8 cellular contexts compared by ENCODE assay signal in the genomic region with DNA sequence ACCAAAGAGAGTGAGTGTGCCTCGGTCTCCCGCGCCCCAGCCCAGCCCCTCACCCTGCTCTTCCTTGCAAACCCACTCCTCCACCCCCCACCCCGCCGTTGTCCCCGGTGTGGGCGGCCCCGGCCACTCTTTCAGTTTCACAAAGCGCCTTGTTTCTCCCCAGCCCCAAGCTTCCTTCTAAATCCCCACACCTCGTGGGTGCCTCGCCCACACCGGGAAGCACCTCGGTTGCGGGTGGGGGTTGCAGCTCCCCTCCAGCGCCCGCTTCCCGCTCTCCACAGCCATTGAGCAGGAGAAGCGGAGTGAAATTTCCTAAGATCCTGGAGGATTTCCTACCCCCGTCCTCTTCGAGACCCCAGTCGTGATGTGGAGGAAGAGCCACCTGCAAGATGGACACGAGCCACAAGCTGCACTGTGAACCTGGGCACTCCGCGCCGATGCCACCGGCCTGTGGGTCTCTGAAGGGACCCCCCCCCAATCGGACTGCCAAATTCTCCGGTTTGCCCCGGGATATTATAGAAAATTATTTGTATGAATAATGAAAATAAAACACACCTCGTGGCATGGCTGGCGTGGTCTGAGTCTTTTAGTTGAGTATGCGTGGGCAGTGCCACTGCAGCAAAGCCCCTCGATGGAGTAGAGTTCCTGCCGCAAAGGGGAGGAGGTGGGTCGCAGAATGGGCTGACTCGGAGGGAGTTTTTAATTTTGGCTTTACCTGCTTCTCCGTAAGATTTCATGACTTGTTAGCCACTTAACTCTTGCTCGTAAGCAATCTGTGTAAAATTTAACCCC. TPM values are rescaled to one million over a fixed set of nuclear protein-coding genes. Genes with fewer than 3 reads are reported as not detected.
DNase-seq lines count a peak whose midpoint lies in the region; ATAC-seq, FAIRE-seq and TF ChIP-seq lines count a peak whose summit lies in the region.

No MANE protein-coding gene starts in this region.

- H3K4me1 Mint-ChIP-seq in activated naive CD8-positive, alpha-beta T cell treated with anti-CD3 and anti-CD28 coated beads, Interleukin-2, amount 10 ng/mL, durations not matched to agents 7 days and 5 days, result peaks cover 68% of the 10 kb centered on the region

- POLR2A ChIA-PET in HEK293 (lab: Yijun Ruan, JAX), result interaction anchor here (0.6 to 4.7 kb wide), 14 partner anchors 11 to 710 kb away, joined by 3 to 38 read pairs (median 4); a partner anchor contains a TSS
- POLR2A ChIA-PET in activated naive CD8-positive, alpha-beta T cell treated with anti-CD3 and anti-CD28 coated beads, Interleukin-2, amount 10 ng/mL, durations not matched to agents 7 days and 5 days (lab: Charles Lee), result interaction anchor here (0.8 to 12.3 kb wide), 17 partner anchors 9 to 447 kb away, joined by 3 to 404 read pairs (median 16); a partner anchor contains a TSS

- peaks cover 5% of the 10 kb centered on the region for H3K4me1 ChIP-seq in HEK293 (ENCODE audit: control insufficient read depth, insufficient read depth, low read length)
- peaks cover 0 to 8% of the 10 kb centered on the region in 2 donors for H3K4me1 ChIP-seq in right atrium auricular region
- peaks cover 0 to 19% (median 10%) of the 10 kb centered on the region in 4 donors for H3K4me1 ChIP-seq in sigmoid colon

- WGBS in sigmoid colon, 2 donors, result 0% methylated on average over 38 of the region's 38 CpGs

- intact Hi-C loops in sigmoid colon (cut with DNase I), result loop anchor here (2.0 to 10.0 kb wide), 2 partner anchors 20 to 392 kb away; a partner anchor contains a TSS

- ATAC-seq in activated naive CD8-positive, alpha-beta T cell treated with anti-CD3 and anti-CD28 coated beads, Interleukin-2, amount 10 ng/mL, durations not matched to agents 7 days and 5 days (ENCODE audit: low read depth), result peak; percentile 2

- TF ChIP-seq POLR2A in sigmoid colon (IDR thresholded peaks at IDR 0.05), result no peak

- H3K27me3 ChIP-seq in right atrium auricular region (no peaks in the 10 kb centered on the region), sigmoid colon (no peaks in the 10 kb centered on the region)

- in situ Hi-C loops in GM13977 (cut with MboI; ENCODE audit: low pct_unique_long_range_greater_than_20kb, low sequenced_read_pairs, unreplicated experiment), result loop anchor here (25.0 kb wide), 1 partner anchor 381 kb away; no protein-coding TSS in a partner anchor

- H3K9me3 Mint-ChIP-seq in activated naive CD8-positive, alpha-beta T cell treated with anti-CD3 and anti-CD28 coated beads, Interleukin-2, amount 10 ng/mL, durations not matched to agents 7 days and 5 days, result peaks cover 12% of the 10 kb centered on the region

- DNase-seq in GM13977 (ENCODE audit: low spot score) (peak; percentile 59), NOMO-1 treated with DMSO at 0.1 percent for 48 hours (lab: John Stamatoyannopoulos, UW; ENCODE audit: unreplicated experiment) (peak; percentile 52), right atrium auricular region (ENCODE audit: low spot score) (peak; percentile 61), sigmoid colon (peak; percentile 74), HTR-8/SVneo (ENCODE audit: insufficient read length, low spot score) (no peak), NCI-H1436 treated with DMSO at 0.1 percent for 48 hours (lab: John Stamatoyannopoulos, UW) (no peak)
- peak; percentile 70 for DNase-seq in activated naive CD8-positive, alpha-beta T cell treated with anti-CD3 and anti-CD28 coated beads, Interleukin-2, amount 10 ng/mL, durations not matched to agents 7 days and 5 days

- no peak for TF ChIP-seq EP300 in sigmoid colon (IDR thresholded peaks at IDR 0.05)

- peak overlapping the region; percentile 98 for H3K4me3 Mint-ChIP-seq in activated naive CD8-positive, alpha-beta T cell treated with anti-CD3 and anti-CD28 coated beads, Interleukin-2, amount 10 ng/mL, durations not matched to agents 7 days and 5 days

- CTCF ChIA-PET in HEK293 (lab: Yijun Ruan, JAX), result interaction anchor here (0.5 to 3.5 kb wide), 7 partner anchors 12 to 394 kb away, joined by 3 to 24 read pairs (median 3); no protein-coding TSS in a partner anchor

- no peak for FAIRE-seq in HTR-8/SVneo (lab: Jason Lieb, UNC)

- H3K27me3 Mint-ChIP-seq in activated naive CD8-positive, alpha-beta T cell treated with anti-CD3 and anti-CD28 coated beads, Interleukin-2, amount 10 ng/mL, durations not matched to agents 7 days and 5 days, result no peaks in the 10 kb centered on the region

- H3K27ac ChIP-seq in HEK293 (ENCODE audit: extremely low read depth, low read depth, low read length) (peak overlapping the region; percentile 81), right atrium auricular region (peak overlapping the region; percentile 87 to 93), sigmoid colon (peak overlapping the region; percentile 84 to 98 (median 94))

- TF ChIP-seq CTCF in GM13977 (IDR thresholded peaks at IDR 0.05; ENCODE audit: extremely low read depth, insufficient read depth, missing control alignments), result no peak
- TF ChIP-seq CTCF in HEK293 (tag by site-specific recombination; IDR thresholded peaks at IDR 0.05), result no peak
- TF ChIP-seq CTCF in right atrium auricular region (IDR thresholded peaks at IDR 0.05), result no peak
- TF ChIP-seq CTCF in sigmoid colon (IDR thresholded peaks at IDR 0.05), result no peak

- peak overlapping the region; percentile 88 for H3K4me3 ChIP-seq in HEK293 (ENCODE audit: low read depth, low read length)
- peak overlapping the region; percentile 86 to 94 for H3K4me3 ChIP-seq in right atrium auricular region
- H3K4me3 ChIP-seq in sigmoid colon, result peak overlapping the region; percentile 77 to 99 (median 98)

- H3K9me3 ChIP-seq in HEK293 (ENCODE audit: control insufficient read depth, insufficient read depth, low read depth, low read length), result no peaks in the 10 kb centered on the region
- no peaks in the 10 kb centered on the region for H3K9me3 ChIP-seq in right atrium auricular region
- H3K9me3 ChIP-seq in sigmoid colon, result no peaks in the 10 kb centered on the region

- H3K36me3 ChIP-seq in HEK293 (ENCODE audit: control insufficient read depth in 2 of 2, insufficient read depth in 1 of 2, low read length in 2 of 2) (peaks cover 0 to 11% of the 10 kb centered on the region in 2 experiments; a peak in 2 of 3 replicates), right atrium auricular region (peaks cover 10% of the 10 kb centered on the region), sigmoid colon (no peaks in the 10 kb centered on the region)

- H3K27ac Mint-ChIP-seq in activated naive CD8-positive, alpha-beta T cell treated with anti-CD3 and anti-CD28 coated beads, Interleukin-2, amount 10 ng/mL, durations not matched to agents 7 days and 5 days, result peak overlapping the region; percentile 94

- peaks cover 49% of the 10 kb centered on the region for H3K36me3 Mint-ChIP-seq in activated naive CD8-positive, alpha-beta T cell treated with anti-CD3 and anti-CD28 coated beads, Interleukin-2, amount 10 ng/mL, durations not matched to agents 7 days and 5 days

TF ChIP-seq in HEK293, 187 proteins besides CTCF, POLR2A, EP300 and RAD21 (continues in another document):
- TF ChIP-seq ZNF544 (tag by site-specific recombination; IDR thresholded peaks at IDR 0.05) (no peak), ZNF792 (tag by site-specific recombination; IDR thresholded peaks at IDR 0.05) (no peak), ZNF658 (tag by site-specific recombination; IDR thresholded peaks at IDR 0.05) (no peak), ZNF747 (tag by site-specific recombination; IDR thresholded peaks at IDR 0.05) (0 out of 2 replicates have a peak, but pooled peaks have one; percentile 7), GLIS2 (tag by site-specific recombination; IDR thresholded peaks at IDR 0.05) (peak; percentile 8; the same call in 1 of the 2 replicates), ZNF311 (tag by site-specific recombination; IDR thresholded peaks at IDR 0.05; ENCODE audit: borderline replicate concordance) (no peak), ZFHX2 (tag by site-specific recombination; conservative IDR thresholded peaks at IDR 0.05) (peak; percentile 70), ZNF610 (tag by site-specific recombination; IDR thresholded peaks at IDR 0.05; ENCODE audit: borderline replicate concordance) (no peak), ZNF600 (tag by site-specific recombination; IDR thresholded peaks at IDR 0.05) (no peak), ZNF341 (tag by site-specific recombination; IDR thresholded peaks at IDR 0.05; ENCODE audit: low read depth) (no peak; the same call in 1 of the 2 replicates), OSR2 (tag by site-specific recombination; IDR thresholded peaks at IDR 0.05) (no peak), ZNF366 (tag by site-specific recombination; conservative IDR thresholded peaks at IDR 0.05) (no peak)

RNA-seq across cellular contexts. Expression of a gene that starts 0.8 kb away (rescaled TPM):
- 1,000 to 10,000 TPM; 4,217 to 4,653 TPM for total RNA-seq in activated naive CD8-positive, alpha-beta T cell treated with anti-CD3 and anti-CD28 coated beads, Interleukin-2, amount 10 ng/mL, durations not matched to agents 7 days and 5 days
- total RNA-seq in right atrium auricular region (1,000 to 10,000 TPM; 1,113 to 1,769 TPM), sigmoid colon (1,000 to 10,000 TPM; 1,887 to 2,459 (median 2,033) TPM)
- polyA plus RNA-seq in sigmoid colon, result 1,000 to 10,000 TPM; 3,723 to 4,314 (median 4,173) TPM

RNA-seq across cellular contexts. Expression of a gene that starts 25.4 kb away (rescaled TPM):
- 10 to 100 TPM; 81.1 to 85.5 TPM for total RNA-seq in activated naive CD8-positive, alpha-beta T cell treated with anti-CD3 and anti-CD28 coated beads, Interleukin-2, amount 10 ng/mL, durations not matched to agents 7 days and 5 days
- 1 to 10 TPM; 1.2 to 1.7 TPM for total RNA-seq in right atrium auricular region
- 1 to 10 TPM in 1 of 4 donors, under 1 TPM in 3; 0.16 to 3.6 (median 0.65) TPM for total RNA-seq in sigmoid colon
- polyA plus RNA-seq in sigmoid colon, result 10 to 100 TPM; 16.8 to 46.4 (median 25.4) TPM

Comparison
In these comparisons a context has a peak if more than half of its experiments do, and no peak if none do; other contexts are left out.
1. DNase-seq: peak in GM13977 (single experiment), NOMO-1 treated with DMSO at 0.1 percent for 48 hours (single experiment), activated naive CD8-positive, alpha-beta T cell treated with anti-CD3 and anti-CD28 coated beads, Interleukin-2, amount 10 ng/mL, durations not matched to agents 7 days and 5 days (single experiment), right atrium auricular region (single experiment) and sigmoid colon (single experiment); none in HTR-8/SVneo (single experiment) and NCI-H1436 treated with DMSO at 0.1 percent for 48 hours (single experiment).
2. RNA of a gene that starts 25.4 kb away (total RNA-seq): 81.1 to 85.5 TPM in activated naive CD8-positive, alpha-beta T cell treated with anti-CD3 and anti-CD28 coated beads, Interleukin-2, amount 10 ng/mL, durations not matched to agents 7 days and 5 days; 1.2 to 1.7 TPM in right atrium auricular region and 0.16 to 3.6 TPM in sigmoid colon; every median in the first group is over 10 times any median in the second.
3. Peak in every context shown above with its lines, with median percentiles within 50 percentile points of each other: H3K27ac ChIP-seq and H3K4me3 ChIP-seq.